16 cellular contexts compared by ENCODE assay signal in the genomic region with DNA sequence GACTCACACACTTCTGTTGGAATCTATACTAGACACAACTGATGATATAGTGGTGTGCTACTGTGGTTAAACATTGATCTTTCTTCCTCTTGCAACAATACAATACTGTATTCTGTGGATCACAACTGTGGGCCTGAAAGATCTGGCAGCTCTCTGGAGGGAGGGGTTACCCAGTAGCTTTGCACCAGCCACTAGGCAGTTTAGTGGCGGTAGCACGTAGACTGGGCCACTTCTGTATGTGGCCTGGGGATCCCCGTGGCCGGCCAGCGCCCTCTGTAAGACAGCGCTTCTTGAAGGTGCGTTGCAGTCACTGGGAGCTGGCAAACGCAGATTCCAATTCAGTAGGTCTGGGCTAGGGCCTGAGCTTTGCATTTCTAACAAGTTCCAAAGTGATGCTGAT.
"Had no signal": no experiment of that assay in that cellular context is flagged by ENCODE, and none has a peak within 500 bp of the region (broad histone marks: within the 10 kb centered on the region; RNA-seq: fewer than 3 reads in every experiment).

No MANE protein-coding gene starts in this region.

- H3K27me3 Mint-ChIP-seq: activated B cell treated with CpG ODN at 0.5 μM for 24 hours; activated CD4-positive, alpha-beta T cell treated with anti-CD3 and anti-CD28 coated beads, Interleukin-2, amount 10 ng/mL, durations not matched to agents 7 days and 5 days had no signal

- H3K27me3 ChIP-seq: adrenal gland, spleen, tibial nerve had no signal

- H3K4me1 Mint-ChIP-seq: activated B cell treated with CpG ODN at 0.5 μM for 24 hours; activated CD4-positive, alpha-beta T cell treated with anti-CD3 and anti-CD28 coated beads, Interleukin-2, amount 10 ng/mL, durations not matched to agents 7 days and 5 days; naive thymus-derived CD4-positive, alpha-beta T cell; stimulated activated memory B cell treated with anti-CD40 and anti-IgM and Interleukin-4, amounts not matched to agents 10 μg/mL and 1 μg/mL and 100 μg/mL, for 72 hours had no signal

- H3K4me3 Mint-ChIP-seq: activated B cell treated with CpG ODN at 0.5 μM for 24 hours; activated CD4-positive, alpha-beta T cell treated with anti-CD3 and anti-CD28 coated beads, Interleukin-2, amount 10 ng/mL, durations not matched to agents 7 days and 5 days; mesothelial cell of epicardium; naive thymus-derived CD4-positive, alpha-beta T cell; stimulated activated memory B cell treated with anti-CD40 and anti-IgM and Interleukin-4, amounts not matched to agents 10 μg/mL and 1 μg/mL and 100 μg/mL, for 72 hours had no signal

- H3K9me3 Mint-ChIP-seq: activated B cell treated with CpG ODN at 0.5 μM for 24 hours; activated CD4-positive, alpha-beta T cell treated with anti-CD3 and anti-CD28 coated beads, Interleukin-2, amount 10 ng/mL, durations not matched to agents 7 days and 5 days; activated T-helper 2 cell treated with anti-CD3 and anti-CD28 coated beads, Interferon-gamma antibody, Interleukin-2, Interleukin-4, amounts not matched to agents 10 μg/mL and 5 μg/mL and 100 μg/mL, durations not matched to agents 14 hours and 24 hours and 36 hours; mesothelial cell of epicardium; stimulated activated memory B cell treated with anti-CD40 and anti-IgM and Interleukin-4, amounts not matched to agents 10 μg/mL and 1 μg/mL and 100 μg/mL, for 72 hours had no signal

- H3K36me3 ChIP-seq: adrenal gland, spleen, tibial nerve had no signal

- H3K9me3 ChIP-seq: adrenal gland, spleen, tibial nerve had no signal

- H3K27ac Mint-ChIP-seq: activated B cell treated with CpG ODN at 0.5 μM for 24 hours; activated CD4-positive, alpha-beta T cell treated with anti-CD3 and anti-CD28 coated beads, Interleukin-2, amount 10 ng/mL, durations not matched to agents 7 days and 5 days; activated T-helper 2 cell treated with anti-CD3 and anti-CD28 coated beads, Interferon-gamma antibody, Interleukin-2, Interleukin-4, amounts not matched to agents 10 μg/mL and 5 μg/mL and 100 μg/mL, durations not matched to agents 14 hours and 24 hours and 36 hours; stimulated activated memory B cell treated with anti-CD40 and anti-IgM and Interleukin-4, amounts not matched to agents 10 μg/mL and 1 μg/mL and 100 μg/mL, for 72 hours had no signal

- H3K27ac ChIP-seq: adrenal gland, spleen, tibial nerve had no signal

- H3K36me3 Mint-ChIP-seq: stimulated activated memory B cell treated with anti-CD40 and anti-IgM and Interleukin-4, amounts not matched to agents 10 μg/mL and 1 μg/mL and 100 μg/mL, for 72 hours had no signal

- H3K4me3 ChIP-seq: adrenal gland, spleen, tibial nerve had no signal

- DNase-seq: activated B cell treated with CpG ODN at 0.5 μM for 24 hours; activated CD4-positive, alpha-beta T cell treated with anti-CD3 and anti-CD28 coated beads, Interleukin-2, amount 10 ng/mL, durations not matched to agents 7 days and 5 days; activated CD8-positive, alpha-beta memory T cell treated with anti-CD3 and anti-CD28 coated beads for 24 hours; activated naive CD4-positive, alpha-beta T cell treated with anti-CD3 and anti-CD28 coated beads, Interleukin-2, amount 50 U/mL, for 16 hours; adrenal gland; central memory CD4-positive, alpha-beta T cell; cortex of kidney; effector CD8-positive, alpha-beta T cell; naive thymus-derived CD4-positive, alpha-beta T cell; spleen; stimulated activated CD4-positive, alpha-beta T cell treated with anti-CD3 and anti-CD28 coated beads, Interleukin-1b, Interleukin-23, amount 100 ng/mL, for 48 hours had no signal

- ATAC-seq: naive thymus-derived CD4-positive, alpha-beta T cell; sciatic nerve; stimulated activated memory B cell treated with anti-CD40 and anti-IgM and Interleukin-4, amounts not matched to agents 10 μg/mL and 1 μg/mL and 100 μg/mL, for 72 hours had no signal
